ENCODE assay signal across 15 cellular contexts in genomic region chr22:27452916-27453315, GRCh38.
A peak's percentile ranks its signal among the peaks of the same experiment; 100 is the strongest.
DNase-seq lines count a peak whose midpoint lies in the region; ATAC-seq and TF ChIP-seq lines count a peak whose summit lies in the region.
"Had no signal": no experiment of that assay in that cellular context is flagged by ENCODE, and none has a peak within 500 bp of the region (broad histone marks: within the 10 kb centered on the region; RNA-seq: fewer than 3 reads in every experiment).

No MANE protein-coding gene starts in this region.

- no peak overlapping the region for H2AFZ ChIP-seq in mesenchymal stem cell (ENCODE audit: low read depth, low read length)
- H2AFZ ChIP-seq: GM23248 had no signal

- peaks cover 0 to 14% of the 10 kb centered on the region in 2 experiments for H3K27me3 ChIP-seq in mesenchymal stem cell (ENCODE audit: control insufficient read depth in 1 of 2, insufficient read depth in 1 of 2, low read length in 2 of 2)

- H3K18ac ChIP-seq in mesenchymal stem cell (ENCODE audit: low read depth in 1 of 2, low read length in 2 of 2) = no peak overlapping the region

- H3K27ac Mint-ChIP-seq in chondrocyte (ENCODE audit: unreplicated experiment) = peak overlapping the region; percentile 81
- peak overlapping the region; percentile 63 for H3K27ac Mint-ChIP-seq in osteocyte (ENCODE audit: unreplicated experiment)
- H3K27ac Mint-ChIP-seq: CD4-positive, alpha-beta memory T cell had no signal

- H3K27ac ChIP-seq in mesenchymal stem cell (ENCODE audit: low read length, poor library complexity, severe bottlenecking) = no peak overlapping the region
- H3K27ac ChIP-seq: GM23248 had no signal

- no peak overlapping the region for H3K9ac ChIP-seq in mesenchymal stem cell (ENCODE audit: low read length)
- H3K9ac ChIP-seq: GM23248 had no signal

- H3K4me2 ChIP-seq in mesenchymal stem cell (ENCODE audit: low read length, poor library complexity, severe bottlenecking) = no peak overlapping the region

- peaks cover 53% of the 10 kb centered on the region for H3K4me1 Mint-ChIP-seq in chondrocyte (ENCODE audit: low read depth)
- peaks cover 46% of the 10 kb centered on the region for H3K4me1 Mint-ChIP-seq in osteocyte (ENCODE audit: unreplicated experiment)
- H3K4me1 Mint-ChIP-seq: CD4-positive, alpha-beta memory T cell had no signal

- no peak overlapping the region for H2BK12ac ChIP-seq in mesenchymal stem cell (ENCODE audit: low read length in 2 of 2)

- no peak overlapping the region for H3K4ac ChIP-seq in mesenchymal stem cell (ENCODE audit: low read depth in 1 of 2, low read length in 2 of 2)

- H4K91ac ChIP-seq in mesenchymal stem cell (ENCODE audit: low read length) = no peak overlapping the region

- WGBS in mesenchymal stem cell = 77% methylated on average over 4 of the region's 4 CpGs

- no peak overlapping the region for H3K23ac ChIP-seq in mesenchymal stem cell (ENCODE audit: low read length in 2 of 2)

- H3K4me3 ChIP-seq in mesenchymal stem cell (ENCODE audit: insufficient read depth in 1 of 2, low read depth in 1 of 2, low read length in 2 of 2) = no peak overlapping the region
- H3K4me3 ChIP-seq: GM23248 had no signal

- no peak for DNase-seq in chondrocyte (ENCODE audit: low spot score)
- DNase-seq in mesenchymal stem cell = peak; percentile 20
- no peak for DNase-seq in osteocyte (ENCODE audit: extremely low spot score, unreplicated experiment)
- DNase-seq: C1 segment of cervical spinal cord; Calu3; CD4-positive, alpha-beta memory T cell; COR-L47; DMS53; DMS79 treated with DMSO at 0.1 percent for 48 hours; GM23248; H7; HCEC 1CT had no signal

- H2BK15ac ChIP-seq in mesenchymal stem cell (ENCODE audit: low read depth, poor library complexity, severe bottlenecking) = no peak overlapping the region

- no peaks in the 10 kb centered on the region for H3K36me3 ChIP-seq in mesenchymal stem cell (ENCODE audit: control insufficient read depth in 1 of 2, insufficient read depth in 2 of 2, low read depth in 1 of 2, low read length in 2 of 2)

- H2AK5ac ChIP-seq in mesenchymal stem cell (ENCODE audit: low read length, severe bottlenecking) = no peak overlapping the region

- peaks cover 3% of the 10 kb centered on the region for H3K9me3 Mint-ChIP-seq in chondrocyte (ENCODE audit: low read depth)
- H3K9me3 Mint-ChIP-seq in osteocyte (ENCODE audit: unreplicated experiment) = peaks cover 7% of the 10 kb centered on the region

- peaks cover 8% of the 10 kb centered on the region for H3K9me3 ChIP-seq in mesenchymal stem cell (ENCODE audit: control insufficient read depth, low read length)

- no peak overlapping the region for H4K8ac ChIP-seq in mesenchymal stem cell (ENCODE audit: low read length)

- no peaks in the 10 kb centered on the region for H3K36me3 Mint-ChIP-seq in chondrocyte (ENCODE audit: low read depth)
- no peaks in the 10 kb centered on the region for H3K36me3 Mint-ChIP-seq in osteocyte (ENCODE audit: unreplicated experiment)
- H3K36me3 Mint-ChIP-seq: CD4-positive, alpha-beta memory T cell had no signal

- no peak overlapping the region for H2BK5ac ChIP-seq in mesenchymal stem cell (ENCODE audit: low read depth, low read length, poor library complexity, severe bottlenecking)

- H3K14ac ChIP-seq in mesenchymal stem cell (ENCODE audit: low read length in 2 of 2) = no peak overlapping the region

- H2BK120ac ChIP-seq in mesenchymal stem cell (ENCODE audit: low read depth, low read length) = no peak overlapping the region

- TF ChIP-seq CTCF in chondrocyte (IDR thresholded peaks at IDR 0.05) (no peak), osteocyte (IDR thresholded peaks at IDR 0.05) (no peak)

- no peaks in the 10 kb centered on the region for H3K79me1 ChIP-seq in mesenchymal stem cell (replicated peaks; ENCODE audit: low read length, poor library complexity, severe bottlenecking)

- H3K4me3 Mint-ChIP-seq in chondrocyte (ENCODE audit: unreplicated experiment) = no peak overlapping the region
- H3K4me3 Mint-ChIP-seq in osteocyte (ENCODE audit: unreplicated experiment) = no peak overlapping the region
- H3K4me3 Mint-ChIP-seq: CD4-positive, alpha-beta memory T cell had no signal

- ATAC-seq in HG03159 (IDR thresholded peaks at IDR 0.05; ENCODE audit: unreplicated experiment) (no peak), GM21423 (IDR thresholded peaks at IDR 0.05; ENCODE audit: unreplicated experiment) (no peak), GM19397 (IDR thresholded peaks at IDR 0.05; ENCODE audit: unreplicated experiment) (no peak)

- H3K27me3 Mint-ChIP-seq in chondrocyte (ENCODE audit: low read depth) (no peaks in the 10 kb centered on the region), osteocyte (ENCODE audit: unreplicated experiment) (no peaks in the 10 kb centered on the region)

- H3K4me1 ChIP-seq in mesenchymal stem cell (ENCODE audit: control insufficient read depth, insufficient read depth, low read depth, low read length) = peaks cover 7% of the 10 kb centered on the region
